ENCODE assay signal across 8 cellular contexts in genomic region chr6:148530394-148530923, GRCh38.
A peak's percentile ranks its signal among the peaks of the same experiment; 100 is the strongest.
DNase-seq lines count a peak whose midpoint lies in the region; ATAC-seq and TF ChIP-seq lines count a peak whose summit lies in the region.

No MANE protein-coding gene starts in this region.

- H3K27ac ChIP-seq in HUES64 (ENCODE audit: low read depth, low read length) = peak overlapping the region; percentile 83
- peak overlapping the region; percentile 66 to 68 for H3K27ac ChIP-seq in coronary artery

- no peaks in the 10 kb centered on the region for H3K9me3 ChIP-seq in HUES64 (ENCODE audit: insufficient read depth, low read depth, low read length)

- H3K4me3 ChIP-seq in HUES64 (ENCODE audit: low read length) (no peak overlapping the region), coronary artery (peak overlapping the region; percentile 59)

- H3K27me3 ChIP-seq in HUES64 (ENCODE audit: insufficient read depth, low read length) = no peaks in the 10 kb centered on the region

- TF ChIP-seq CTCF in coronary artery (IDR thresholded peaks at IDR 0.05) = no peak

- DNase-seq in Ammon's horn (ENCODE audit: low spot score) = peak; percentile 60
- DNase-seq in coronary artery (ENCODE audit: low spot score) = no peak
- DNase-seq in midbrain (lab: John Stamatoyannopoulos, UW) = peak; percentile 66
- no peak for DNase-seq in retina
- DNase-seq in stimulated activated CD4-positive, alpha-beta T cell treated with anti-CD3 and anti-CD28 coated beads, Interleukin-12 subunit alpha, Interleukin-12 subunit beta, amount 100 ng/mL, for 4 hours = no peak
- DNase-seq in ureter (ENCODE audit: low spot score) = no peak

- 31% methylated on average over 8 of the region's 8 CpGs for WGBS in HUES64

- peak overlapping the region; percentile 67 for H3K9ac ChIP-seq in HUES64 (ENCODE audit: low read depth, low read length)

- H3K36me3 ChIP-seq in HUES64 (ENCODE audit: insufficient read depth, low read length) = peaks cover 50% of the 10 kb centered on the region

- ATAC-seq in GM21360 (IDR thresholded peaks at IDR 0.05; ENCODE audit: unreplicated experiment) = peak; percentile 80

- H3K4me1 ChIP-seq in HUES64 (ENCODE audit: insufficient read depth, low read length) = peaks cover 18% of the 10 kb centered on the region

Comparison
In these comparisons a context has a peak if more than half of its experiments do, and no peak if none do; other contexts are left out.
1. DNase-seq: peak in Ammon's horn (single experiment) and midbrain (single experiment); none in coronary artery (single experiment), retina (single experiment), stimulated activated CD4-positive, alpha-beta T cell treated with anti-CD3 and anti-CD28 coated beads, Interleukin-12 subunit alpha, Interleukin-12 subunit beta, amount 100 ng/mL, for 4 hours (single experiment) and ureter (single experiment).